21 cellular contexts compared by ENCODE assay signal in the genomic region with DNA sequence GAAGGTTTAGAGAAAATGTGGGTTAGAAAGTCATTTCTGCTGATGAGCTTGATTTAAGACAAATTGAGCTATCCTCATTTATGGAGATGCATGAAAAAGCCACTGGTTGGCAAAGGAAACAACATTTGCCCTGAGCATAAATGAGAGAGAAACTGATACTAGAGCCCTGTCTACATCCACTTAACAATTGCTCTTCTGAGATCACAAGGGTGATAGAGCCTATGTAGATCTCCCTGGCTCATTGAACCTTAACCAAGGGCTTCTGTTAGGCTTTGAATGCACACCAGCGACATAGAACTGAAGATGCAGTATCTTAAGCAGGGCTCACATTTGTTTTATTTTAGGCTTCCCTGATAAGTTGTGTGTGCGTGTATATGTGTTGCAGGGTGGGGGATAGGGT. TPM values are rescaled to one million over a fixed set of nuclear protein-coding genes. Genes with fewer than 3 reads are reported as not detected.
A peak's percentile ranks its signal among the peaks of the same experiment; 100 is the strongest.
DNase-seq lines count a peak whose midpoint lies in the region; ATAC-seq and TF ChIP-seq lines count a peak whose summit lies in the region.
"Had no signal": no experiment of that assay in that cellular context is flagged by ENCODE, and none has a peak within 500 bp of the region (broad histone marks: within the 10 kb centered on the region; RNA-seq: fewer than 3 reads in every experiment).

No MANE protein-coding gene starts in this region.

- no peak overlapping the region for H3K4me3 Mint-ChIP-seq in activated naive CD8-positive, alpha-beta T cell treated with anti-CD3 and anti-CD28 coated beads, Interleukin-2, amount 50 U/mL, for 24 hours
- H3K4me3 Mint-ChIP-seq in activated naive CD8-positive, alpha-beta T cell treated with anti-CD3 and anti-CD28 coated beads for 36 hours, result no peak overlapping the region
- H3K4me3 Mint-ChIP-seq in H9, result no peak overlapping the region
- H3K4me3 Mint-ChIP-seq: CD4-positive, CD25-positive, alpha-beta regulatory T cell had no signal

- no peak overlapping the region for H3K4ac ChIP-seq in H9 (ENCODE audit: low read depth, low read length)

- no peaks in the 10 kb centered on the region for H3K79me1 ChIP-seq in H9 (ENCODE audit: insufficient read depth, low read depth, low read length, poor library complexity, severe bottlenecking)

- no peak overlapping the region for H4K8ac ChIP-seq in H9 (replicated peaks; ENCODE audit: insufficient read length, low read depth, low read length)

- no peak overlapping the region for H3K18ac ChIP-seq in H9 (ENCODE audit: insufficient read length, low read depth, low read length)

- H2BK120ac ChIP-seq in H9 (ENCODE audit: low read depth, low read length, poor library complexity, severe bottlenecking), result no peak overlapping the region

- H3K9ac ChIP-seq in H9 (ENCODE audit: extremely low read depth, insufficient read length, low read length), result no peak overlapping the region
- no peak overlapping the region for H3K9ac ChIP-seq in smooth muscle cell (ENCODE audit: low read depth)

- ATAC-seq in activated naive CD8-positive, alpha-beta T cell treated with anti-CD3 and anti-CD28 coated beads, Interleukin-2, amount 50 U/mL, for 24 hours, result peak; percentile 28
- peak; percentile 62 for ATAC-seq in GM21717 (IDR thresholded peaks at IDR 0.05; ENCODE audit: unreplicated experiment)
- ATAC-seq in HG03159 (IDR thresholded peaks at IDR 0.05; ENCODE audit: unreplicated experiment), result peak; percentile 67
- ATAC-seq: right lobe of liver had no signal

- H2BK15ac ChIP-seq in H9 (ENCODE audit: low read depth, low read length), result no peak overlapping the region

- no peaks in the 10 kb centered on the region for H3K23me2 ChIP-seq in H9 (ENCODE audit: insufficient read length, low read depth, low read length, poor library complexity, severe bottlenecking)

- H3K4me1 Mint-ChIP-seq in activated naive CD8-positive, alpha-beta T cell treated with anti-CD3 and anti-CD28 coated beads, Interleukin-2, amount 50 U/mL, for 24 hours, result no peaks in the 10 kb centered on the region
- H3K4me1 Mint-ChIP-seq in activated naive CD8-positive, alpha-beta T cell treated with anti-CD3 and anti-CD28 coated beads for 36 hours, result no peaks in the 10 kb centered on the region
- H3K4me1 Mint-ChIP-seq in H9, result peaks cover 5 to 11% of the 10 kb centered on the region in 2 experiments; a peak in 3 of 4 replicates
- H3K4me1 Mint-ChIP-seq: CD4-positive, CD25-positive, alpha-beta regulatory T cell had no signal

- H3K36me3 ChIP-seq in smooth muscle cell (ENCODE audit: low read depth), result no peaks in the 10 kb centered on the region
- H3K36me3 ChIP-seq: right lobe of liver had no signal

- H3K9me3 ChIP-seq in H9 (ENCODE audit: control insufficient read depth, low read depth, low read length) (no peaks in the 10 kb centered on the region), smooth muscle cell (replicated peaks; ENCODE audit: low read depth) (no peaks in the 10 kb centered on the region)
- H3K9me3 ChIP-seq: right lobe of liver had no signal

- H4K5ac ChIP-seq in H9 (ENCODE audit: insufficient read length, low read depth, low read length), result no peak overlapping the region

- no peak overlapping the region for H3K27ac Mint-ChIP-seq in activated naive CD8-positive, alpha-beta T cell treated with anti-CD3 and anti-CD28 coated beads, Interleukin-2, amount 50 U/mL, for 24 hours
- H3K27ac Mint-ChIP-seq in activated naive CD8-positive, alpha-beta T cell treated with anti-CD3 and anti-CD28 coated beads for 36 hours, result no peak overlapping the region
- H3K27ac Mint-ChIP-seq in H9, result no peak overlapping the region
- H3K27ac Mint-ChIP-seq: CD4-positive, CD25-positive, alpha-beta regulatory T cell had no signal

- no peak overlapping the region for H2BK5ac ChIP-seq in H9 (ENCODE audit: insufficient read length, low read length)

- H3K36me3 Mint-ChIP-seq in activated naive CD8-positive, alpha-beta T cell treated with anti-CD3 and anti-CD28 coated beads, Interleukin-2, amount 50 U/mL, for 24 hours (ENCODE audit: low read depth), result no peaks in the 10 kb centered on the region
- no peaks in the 10 kb centered on the region for H3K36me3 Mint-ChIP-seq in activated naive CD8-positive, alpha-beta T cell treated with anti-CD3 and anti-CD28 coated beads for 36 hours
- no peaks in the 10 kb centered on the region; a peak in 2 of 7 replicates for H3K36me3 Mint-ChIP-seq in H9 (ENCODE audit: insufficient read depth in 1 of 3, low read depth in 3 of 3)
- H3K36me3 Mint-ChIP-seq: CD4-positive, CD25-positive, alpha-beta regulatory T cell had no signal

- H3K27ac ChIP-seq in H9 (ENCODE audit: insufficient read length, low read depth, low read length) (no peak overlapping the region), smooth muscle cell (ENCODE audit: low read depth) (no peak overlapping the region)
- H3K27ac ChIP-seq: right lobe of liver had no signal

- H3K79me2 ChIP-seq in H9 (ENCODE audit: insufficient read depth, low read length) (no peaks in the 10 kb centered on the region), smooth muscle cell (ENCODE audit: low read depth) (no peaks in the 10 kb centered on the region)

- H3K14ac ChIP-seq in H9 (ENCODE audit: insufficient read depth, low read length), result no peak overlapping the region

- no peak overlapping the region for H2AK5ac ChIP-seq in H9 (ENCODE audit: insufficient read length, low read length)

- no peak overlapping the region for H2BK12ac ChIP-seq in H9 (ENCODE audit: insufficient read length, low read depth, low read length)

- no peak overlapping the region for H3K4me3 ChIP-seq in smooth muscle cell
- H3K4me3 ChIP-seq: right lobe of liver had no signal

- no peaks in the 10 kb centered on the region for H4K20me1 ChIP-seq in H9 (ENCODE audit: control insufficient read depth, insufficient read depth, insufficient read length)
- no peaks in the 10 kb centered on the region for H4K20me1 ChIP-seq in smooth muscle cell (ENCODE audit: low read depth)

- H2AFZ ChIP-seq in H9 (ENCODE audit: low read length), result no peak overlapping the region
- no peak overlapping the region for H2AFZ ChIP-seq in smooth muscle cell (ENCODE audit: low read depth)

- H3K4me1 ChIP-seq in H9 (ENCODE audit: insufficient read depth, low read length), result no peaks in the 10 kb centered on the region; the same call in 1 of the 2 replicates
- no peaks in the 10 kb centered on the region for H3K4me1 ChIP-seq in smooth muscle cell (ENCODE audit: low read depth)
- H3K4me1 ChIP-seq: right lobe of liver had no signal

- no peak for TF ChIP-seq CTCF in H9 (conservative IDR thresholded peaks at IDR 0.05)
- TF ChIP-seq CTCF in smooth muscle cell (IDR thresholded peaks at IDR 0.05; ENCODE audit: borderline replicate concordance, insufficient read depth, poor library complexity, severe bottlenecking), result no peak

- no peak overlapping the region for H4K91ac ChIP-seq in H9 (ENCODE audit: insufficient read length, low read depth, low read length)

- DNase-seq in activated naive CD8-positive, alpha-beta T cell treated with anti-CD3 and anti-CD28 coated beads, Interleukin-2, amount 50 U/mL, for 24 hours, result no peak
- no peak for DNase-seq in activated naive CD8-positive, alpha-beta T cell treated with anti-CD3 and anti-CD28 coated beads for 36 hours
- DNase-seq in H9 (no peak), T1000 (lab: John Stamatoyannopoulos, UW) (no peak), smooth muscle cell (lab: John Stamatoyannopoulos, UW; ENCODE audit: unreplicated experiment) (no peak), NK-92 (lab: John Stamatoyannopoulos, UW; ENCODE audit: unreplicated experiment) (no peak)
- DNase-seq: 8988T; activated CD4-positive, alpha-beta T cell treated with anti-CD3 and anti-CD28 coated beads, Interleukin-2, amount 50 U/mL, for 1 hour; amniotic stem cell; CD4-positive, CD25-positive, alpha-beta regulatory T cell; GOT3; IMR-90; right lobe of liver; stimulated activated CD4-positive, alpha-beta T cell treated with anti-CD3 and anti-CD28 coated beads, Interleukin-2, amount 100 ng/mL, for 48 hours; T-helper 9 cell; trophoblast cell had no signal

- WGBS in H9 (ENCODE audit: extremely low coverage, insufficient read length, low lambda C conversion rate), result no CpG with 5 or more reads among the region's 2 CpGs
- 92% methylated on average over 2 of the region's 2 CpGs for WGBS in smooth muscle cell (ENCODE audit: low lambda C conversion rate)

- H3T11ph ChIP-seq in H9 (ENCODE audit: low read length), result no peak overlapping the region

- H3K4me2 ChIP-seq in H9 (ENCODE audit: insufficient read depth, insufficient read length, low read length), result no peak overlapping the region
- H3K4me2 ChIP-seq in smooth muscle cell, result no peak overlapping the region

- H3K27me3 Mint-ChIP-seq in activated naive CD8-positive, alpha-beta T cell treated with anti-CD3 and anti-CD28 coated beads, Interleukin-2, amount 50 U/mL, for 24 hours, result no peaks in the 10 kb centered on the region
- H3K27me3 Mint-ChIP-seq in activated naive CD8-positive, alpha-beta T cell treated with anti-CD3 and anti-CD28 coated beads for 36 hours, result no peaks in the 10 kb centered on the region
- H3K27me3 Mint-ChIP-seq in H9 (ENCODE audit: low read depth), result peaks cover 2% of the 10 kb centered on the region; the same call in 1 of the 2 replicates

- H2BK20ac ChIP-seq in H9 (ENCODE audit: low read depth, low read length, poor library complexity, severe bottlenecking), result no peak overlapping the region

- no peaks in the 10 kb centered on the region for H3F3A ChIP-seq in smooth muscle cell (ENCODE audit: low read depth)

- H3K56ac ChIP-seq in H9 (ENCODE audit: insufficient read length, low read depth, low read length), result no peak overlapping the region

- H3K9me3 Mint-ChIP-seq in activated naive CD8-positive, alpha-beta T cell treated with anti-CD3 and anti-CD28 coated beads, Interleukin-2, amount 50 U/mL, for 24 hours, result no peaks in the 10 kb centered on the region
- no peaks in the 10 kb centered on the region for H3K9me3 Mint-ChIP-seq in activated naive CD8-positive, alpha-beta T cell treated with anti-CD3 and anti-CD28 coated beads for 36 hours
- H3K9me3 Mint-ChIP-seq in H9, result no peaks in the 10 kb centered on the region; a peak in 1 of 5 replicates

- H3K27me3 ChIP-seq in H9 (ENCODE audit: insufficient read depth, low read length) (no peaks in the 10 kb centered on the region), smooth muscle cell (ENCODE audit: low read depth) (no peaks in the 10 kb centered on the region)
- H3K27me3 ChIP-seq: right lobe of liver had no signal

- H3K23ac ChIP-seq in H9 (ENCODE audit: insufficient read length, low read depth, low read length), result no peak overlapping the region

RNA-seq across cellular contexts. Expression of a gene that starts 35.0 kb away (rescaled TPM):
- total RNA-seq in activated naive CD8-positive, alpha-beta T cell treated with anti-CD3 and anti-CD28 coated beads for 36 hours, result not detected
- total RNA-seq in H9 (2021) (0.50 and 0.55 TPM in 2 replicates), smooth muscle cell (2.5 and 9.1 TPM in 2 replicates)
- polyA plus RNA-seq in smooth muscle cell, result 1.4 TPM in 1 of 2 replicates, not detected in the other
- total RNA-seq: CD4-positive, CD25-positive, alpha-beta regulatory T cell; chondrocyte; Daoy; endothelial cell of umbilical vein; IMR-90 had no signal
- polyA plus RNA-seq: CD4-positive, CD25-positive, alpha-beta regulatory T cell; endothelial cell of umbilical vein; IMR-90 had no signal
